Comparison of ENCODE assay signal across 16 cellular contexts in the genomic region with DNA sequence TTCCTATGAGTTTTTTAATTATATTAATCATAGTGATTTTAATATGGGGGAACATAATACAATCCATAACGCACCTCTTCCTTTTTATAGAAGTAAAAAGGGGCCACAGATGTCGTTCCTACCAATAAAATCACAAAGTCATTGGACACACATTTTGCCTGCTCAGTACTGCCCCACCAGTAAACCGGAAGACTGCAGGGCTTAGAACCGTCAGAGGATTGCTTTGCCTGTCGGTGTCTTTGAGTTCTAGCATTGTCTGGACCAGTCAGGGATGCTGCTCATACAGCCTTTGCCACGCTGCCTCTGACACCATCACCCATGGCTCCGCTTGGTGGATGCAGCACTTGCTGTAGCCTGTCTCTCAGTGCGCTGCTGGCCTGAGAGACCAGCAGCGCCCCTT.
DNase-seq lines count a peak whose midpoint lies in the region; ATAC-seq, FAIRE-seq and TF ChIP-seq lines count a peak whose summit lies in the region.
"Had no signal": no experiment of that assay in that cellular context is flagged by ENCODE, and none has a peak within 500 bp of the region (broad histone marks: within the 10 kb centered on the region; RNA-seq: fewer than 3 reads in every experiment).

No MANE protein-coding gene starts in this region.

- H3K36me3 Mint-ChIP-seq in neural progenitor cell = no peaks in the 10 kb centered on the region
- H3K36me3 Mint-ChIP-seq: CD14-positive monocyte had no signal

- H3K4me1 Mint-ChIP-seq in neural progenitor cell = no peaks in the 10 kb centered on the region
- H3K4me1 Mint-ChIP-seq: CD14-positive monocyte had no signal

- H3K79me2 ChIP-seq in H1 (ENCODE audit: control insufficient read depth in 1 of 2, insufficient read depth in 2 of 2, low read length in 2 of 2) (no peaks in the 10 kb centered on the region), neural progenitor cell (ENCODE audit: low read depth) (no peaks in the 10 kb centered on the region)

- TF ChIP-seq POLR2A in H1 (IDR thresholded peaks at IDR 0.05; ENCODE audit: control extremely low read depth in 1 of 2, low read depth in 2 of 2, low read length in 2 of 2) = no peak
- TF ChIP-seq POLR2A in GM12892 (IDR thresholded peaks at IDR 0.05; ENCODE audit: low read depth, low read length) = no peak

- no peaks in the 10 kb centered on the region for H3K4me1 ChIP-seq in H1 (replicated peaks in 1 of 4; ENCODE audit: control insufficient read depth in 3 of 4, insufficient read depth in 4 of 4, low read length in 3 of 4)
- H3K4me1 ChIP-seq in neural progenitor cell = no peaks in the 10 kb centered on the region

- H3K56ac ChIP-seq in H1 (replicated peaks; ENCODE audit: insufficient read length, low read depth, low read length) = no peak overlapping the region

- H3K4me2 ChIP-seq in H1 (ENCODE audit: insufficient read depth in 1 of 2, low read depth in 2 of 2, low read length in 2 of 2) = no peak overlapping the region
- no peak overlapping the region for H3K4me2 ChIP-seq in neural progenitor cell
- H3K4me2 ChIP-seq: SK-N-SH had no signal

- H3K27me3 Mint-ChIP-seq in neural progenitor cell (ENCODE audit: insufficient read depth, low read depth) = no peaks in the 10 kb centered on the region

- no peak for TF ChIP-seq EP300 in H1 (IDR thresholded peaks at IDR 0.05; ENCODE audit: borderline replicate concordance in 1 of 2, low read depth in 2 of 2, low read length in 2 of 2)

- H3K27ac Mint-ChIP-seq in neural progenitor cell = no peak overlapping the region
- H3K27ac Mint-ChIP-seq: CD14-positive monocyte had no signal

- no peak overlapping the region for H4K8ac ChIP-seq in H1 (ENCODE audit: extremely low read depth, insufficient read depth, low read length)

- H3K4me3 ChIP-seq in H1 (ENCODE audit: extremely low read depth in 1 of 4, insufficient read depth in 2 of 4, low read depth in 3 of 4, low read length in 4 of 4) (no peak overlapping the region), neural progenitor cell (no peak overlapping the region)

- TF ChIP-seq RAD21 in H1 (IDR thresholded peaks at IDR 0.05 in 1 of 2, conservative IDR thresholded peaks at IDR 0.05 in 1 of 2; ENCODE audit: low read depth in 2 of 2, low read length in 2 of 2) = peak; percentile 28 to 38; a peak in 2 of 4 replicates

- H2BK20ac ChIP-seq in H1 (ENCODE audit: low read length) = no peak overlapping the region

- no peak for FAIRE-seq in H1 (lab: Jason Lieb, UNC)
- FAIRE-seq in GM12892 (lab: Jason Lieb, UNC) = no peak

- no peak overlapping the region for H2BK12ac ChIP-seq in H1 (ENCODE audit: low read depth, low read length)

- H3F3A ChIP-seq in neural progenitor cell (ENCODE audit: low read depth) = no peaks in the 10 kb centered on the region

- H3K23me2 ChIP-seq in H1 (ENCODE audit: low read depth, low read length) = no peaks in the 10 kb centered on the region

- H2BK120ac ChIP-seq in H1 (replicated peaks; ENCODE audit: low read depth, low read length) = no peak overlapping the region

- no peak overlapping the region for H3K4ac ChIP-seq in H1 (replicated peaks; ENCODE audit: insufficient read length, low read depth, low read length)

- H3K9me3 Mint-ChIP-seq in neural progenitor cell = no peaks in the 10 kb centered on the region

- intact Hi-C loops in Right ventricle myocardium inferior (cut with DNase I) = no loop called here

- CTCF ChIA-PET in H1 (lab: Charles Lee; ENCODE audit: partially characterized antibody) = interaction anchor here (0.6 to 0.9 kb wide), 5 partner anchors 20 to 1472 kb away, joined by 3 to 4 read pairs (median 3); no protein-coding TSS in a partner anchor

- no peak overlapping the region for H3K18ac ChIP-seq in H1 (ENCODE audit: extremely low read depth, low read length)

- H3K4me3 Mint-ChIP-seq in neural progenitor cell = no peak overlapping the region
- H3K4me3 Mint-ChIP-seq: CD14-positive monocyte had no signal

- H2AFZ ChIP-seq in H1 (ENCODE audit: low read length) (no peak overlapping the region), neural progenitor cell (replicated peaks) (peak overlapping the region; percentile 51)

- no peak overlapping the region for H4K91ac ChIP-seq in H1 (replicated peaks; ENCODE audit: insufficient read length, low read length)

- no peak overlapping the region for H3K14ac ChIP-seq in H1 (ENCODE audit: insufficient read length)

- no peaks in the 10 kb centered on the region for H3K79me1 ChIP-seq in H1 (ENCODE audit: low read depth, low read length)

- no peak overlapping the region for H3K9ac ChIP-seq in H1 (replicated peaks in 1 of 4; ENCODE audit: extremely low read depth in 1 of 4, low read depth in 3 of 4, low read length in 3 of 4)
- H3K9ac ChIP-seq in neural progenitor cell = no peak overlapping the region
- H3K9ac ChIP-seq: SK-N-SH had no signal

- no peak for ATAC-seq in GM21717 (IDR thresholded peaks at IDR 0.05; ENCODE audit: unreplicated experiment)
- ATAC-seq in Right ventricle myocardium inferior = no peak
- ATAC-seq in SK-N-SH treated with all-trans-retinoic acid at 6 μM for 48 hours = no peak

- peak; percentile 4 for DNase-seq in HT1080 (ENCODE audit: low read depth)
- peak in 1 of 2 experiments; percentile 43 for DNase-seq in H1 (ENCODE audit: low read depth in 1 of 2, low spot score in 2 of 2)
- no peak for DNase-seq in neural progenitor cell (ENCODE audit: low spot score)
- DNase-seq in GM12892 (ENCODE audit: insufficient read length) = no peak
- no peak for DNase-seq in Right ventricle myocardium inferior (ENCODE audit: missing footprints)
- DNase-seq: COR-L47, MM.1S, NCI-H187 treated with DMSO at 0.1 percent for 48 hours, NCI-H446, NCI-H69, SK-N-SH, T-helper 1 cell had no signal

- no peaks in the 10 kb centered on the region for H3K36me3 ChIP-seq in H1 (ENCODE audit: control insufficient read depth in 2 of 4, insufficient read depth in 4 of 4, low read length in 3 of 4)
- no peaks in the 10 kb centered on the region for H3K36me3 ChIP-seq in neural progenitor cell

- no peak overlapping the region for H2BK15ac ChIP-seq in H1 (ENCODE audit: low read length)

- no peaks in the 10 kb centered on the region for H3K9me3 ChIP-seq in H1 (ENCODE audit: insufficient read depth in 2 of 2, low read depth in 1 of 2, low read length in 1 of 2)
- H3K9me3 ChIP-seq in neural progenitor cell (ENCODE audit: low read depth) = no peaks in the 10 kb centered on the region

- POLR2A ChIA-PET in H1 (lab: Charles Lee; ENCODE audit: partially characterized antibody) = no interaction called here

- H4K5ac ChIP-seq in H1 (ENCODE audit: insufficient read length, low read depth, low read length) = no peak overlapping the region

- no peak overlapping the region for H2AK5ac ChIP-seq in H1 (ENCODE audit: low read depth, low read length)

- 90% methylated on average over 9 of the region's 9 CpGs; no CpG with 5 or more reads in 1 of the 2 experiments for WGBS in H1 (ENCODE audit: extremely low coverage in 1 of 2, insufficient coverage in 1 of 2, insufficient read length in 1 of 2, insufficient replicate concordance in 2 of 2, low coverage in 1 of 2, low lambda C conversion rate in 2 of 2, missing lambda C conversion rate in 1 of 2), 2 experiments

- TF ChIP-seq CTCF in C4-2B (conservative IDR thresholded peaks at IDR 0.05) (peak; percentile 18), H1 (IDR thresholded peaks at IDR 0.05; ENCODE audit: control extremely low read depth in 1 of 3, insufficient read depth in 1 of 3, low read depth in 1 of 3, low read length in 3 of 3) (peak; percentile 17 to 56 (median 23); a peak in 3 of 4 replicates), neural progenitor cell (IDR thresholded peaks at IDR 0.05) (peak; percentile 18)

- H4K20me1 ChIP-seq in H1 (replicated peaks in 1 of 2; ENCODE audit: control insufficient read depth in 1 of 2, insufficient read depth in 2 of 2, low read length in 2 of 2) (no peaks in the 10 kb centered on the region), neural progenitor cell (ENCODE audit: low read depth) (no peaks in the 10 kb centered on the region)

- no peak overlapping the region for H2BK5ac ChIP-seq in H1 (ENCODE audit: low read depth, low read length)

- no peak overlapping the region for H3K23ac ChIP-seq in H1 (ENCODE audit: insufficient read length)

- H3K27me3 ChIP-seq in H1 (replicated peaks in 1 of 4; ENCODE audit: control insufficient read depth in 3 of 4, extremely low read depth in 1 of 4, insufficient read depth in 3 of 4, low read length in 3 of 4) (no peaks in the 10 kb centered on the region), neural progenitor cell (no peaks in the 10 kb centered on the region)

- H3K27ac ChIP-seq in C4-2B (no peak overlapping the region), H1 (ENCODE audit: low read depth, low read length) (no peak overlapping the region), neural progenitor cell (no peak overlapping the region)

TF ChIP-seq in H1, 55 proteins besides CTCF, POLR2A, EP300 and RAD21 (continues in another document):
- TF ChIP-seq BACH1 (IDR thresholded peaks at IDR 0.05; ENCODE audit: low read length) = no peak
- TF ChIP-seq RBBP5 (IDR thresholded peaks at IDR 0.05; ENCODE audit: borderline replicate concordance, low read depth, low read length) = no peak
- TF ChIP-seq KDM4A (IDR thresholded peaks at IDR 0.05; ENCODE audit: low read depth, low read length, severe bottlenecking) = no peak
- no peak for TF ChIP-seq RNF2 (IDR thresholded peaks at IDR 0.05; ENCODE audit: borderline replicate concordance, low read depth, low read length, missing control alignments, poor library complexity, severe bottlenecking)
- TF ChIP-seq CHD1 (IDR thresholded peaks at IDR 0.05; ENCODE audit: low read depth, low read length) = no peak
- no peak for TF ChIP-seq CBX8 (IDR thresholded peaks at IDR 0.05; ENCODE audit: borderline replicate concordance, low read depth, low read length)
- no peak for TF ChIP-seq NRF1 (IDR thresholded peaks at IDR 0.05; ENCODE audit: low read depth, low read length)
- TF ChIP-seq POU5F1 (IDR thresholded peaks at IDR 0.05; ENCODE audit: low read depth, low read length) = no peak
- TF ChIP-seq SUZ12 (IDR thresholded peaks at IDR 0.05; ENCODE audit: low read length) = no peak

TF ChIP-seq in SK-N-SH treated with all-trans-retinoic acid at 6 μM for 48 hours, 23 proteins besides CTCF, POLR2A, EP300 and RAD21 (continues in another document):
- no peak for TF ChIP-seq TOX (CRISPR knock-in tag; IDR thresholded peaks at IDR 0.05; ENCODE audit: borderline replicate concordance)
